In genomic region chr12:108686753-108687152, GRCh38 we compare ENCODE assay signal across 15 cellular contexts. TPM values are rescaled to one million over a fixed set of nuclear protein-coding genes. Genes with fewer than 3 reads are reported as not detected.
DNase-seq lines count a peak whose midpoint lies in the region; ATAC-seq and TF ChIP-seq lines count a peak whose summit lies in the region.
"Had no signal": no experiment of that assay in that cellular context is flagged by ENCODE, and none has a peak within 500 bp of the region (broad histone marks: within the 10 kb centered on the region; RNA-seq: fewer than 3 reads in every experiment).

No MANE protein-coding gene starts in this region.

- H3K18ac ChIP-seq in neuronal stem cell (ENCODE audit: low read length), result no peak overlapping the region

- no peak overlapping the region for H3K23ac ChIP-seq in neuronal stem cell (ENCODE audit: low read depth, low read length, poor library complexity)

- peaks cover 6 to 78% (median 48%) of the 10 kb centered on the region in 11 experiments; a peak in 19 of 22 replicates for H4K20me1 ChIP-seq in BLaER1 treated with 17β-estradiol and CSF1 and Interleukin-3, amounts not matched to agents 10 nM and 100 nM

- no peaks in the 10 kb centered on the region for H3K9me3 ChIP-seq in BLaER1 treated with 17β-estradiol and CSF1 and Interleukin-3, amounts not matched to agents 10 nM and 100 nM (replicated peaks in 1 of 11)
- H3K9me3 ChIP-seq in Peyer's patch (no peaks in the 10 kb centered on the region), heart left ventricle (no peaks in the 10 kb centered on the region), psoas muscle (no peaks in the 10 kb centered on the region), neuronal stem cell (replicated peaks in 1 of 2; ENCODE audit: control insufficient read depth in 2 of 2, insufficient read depth in 1 of 2, low read depth in 1 of 2, low read length in 2 of 2) (peaks cover 0 to 2% of the 10 kb centered on the region in 2 donors)
- H3K9me3 ChIP-seq: BE2C had no signal

- no peak overlapping the region for H2BK120ac ChIP-seq in neuronal stem cell (ENCODE audit: low read depth, low read length)

- H2AFZ ChIP-seq in neuronal stem cell (ENCODE audit: low read length), result no peak overlapping the region

- H3K27ac ChIP-seq in BLaER1 treated with 17β-estradiol and CSF1 and Interleukin-3, amounts not matched to agents 10 nM and 100 nM, result peak overlapping the region in 5 of 11 experiments; percentile 7 to 48 (median 38); a peak in 5 of 22 replicates
- H3K27ac ChIP-seq in Peyer's patch (peak overlapping the region; percentile 1 to 63 (median 30)), heart left ventricle (peak overlapping the region; percentile 26 to 95 (median 67)), psoas muscle (peak overlapping the region; percentile 95), neuronal stem cell (replicated peaks; ENCODE audit: low read length) (no peak overlapping the region)

- 29 to 41% (median 36%) methylated on average over 6 of the region's 6 CpGs for WGBS in heart left ventricle, 4 donors
- WGBS in psoas muscle, 3 donors, result 19 to 30% (median 21%) methylated on average over 6 of the region's 6 CpGs
- WGBS in neuronal stem cell (ENCODE audit: extremely low coverage in 2 of 2, insufficient read length in 2 of 2, insufficient replicate concordance in 1 of 2), 2 donors, result no CpG with 5 or more reads among the region's 6 CpGs

- DNase-seq in Peyer's patch, result no peak
- peak in 4 of 5 donors; percentile 36 to 73 (median 48) for DNase-seq in heart left ventricle
- peak; percentile 46 to 80 for DNase-seq in psoas muscle
- no peak for DNase-seq in neuronal stem cell (ENCODE audit: low spot score)
- DNase-seq in NCI-H526 (lab: John Stamatoyannopoulos, UW), result no peak
- DNase-seq in effector CD4-positive, alpha-beta T cell, result no peak
- DNase-seq: activated CD4-positive, alpha-beta T cell treated with anti-CD3 and anti-CD28 coated beads for 1 hour; activated gamma-delta T cell; BE2C; foreskin melanocyte; NCI-H1105 treated with DMSO at 0.1 percent for 48 hours; NCI-H524 treated with DMSO at 0.1 percent for 48 hours had no signal

- H4K8ac ChIP-seq in neuronal stem cell (ENCODE audit: low read depth, low read length), result no peak overlapping the region

- ATAC-seq in heart left ventricle (peak; percentile 31 to 58 (median 47)), psoas muscle (peak; percentile 40 to 66 (median 54)), HG03097 (IDR thresholded peaks at IDR 0.05; ENCODE audit: low FRiP score, unreplicated experiment) (no peak)

- H4K91ac ChIP-seq in neuronal stem cell (ENCODE audit: low read depth, low read length, poor library complexity), result no peak overlapping the region

- no peak overlapping the region for H3K4ac ChIP-seq in neuronal stem cell (ENCODE audit: low read length)

- peaks cover 0 to 30% (median 0%) of the 10 kb centered on the region in 11 experiments; a peak in 7 of 22 replicates for H3K36me3 ChIP-seq in BLaER1 treated with 17β-estradiol and CSF1 and Interleukin-3, amounts not matched to agents 10 nM and 100 nM
- no peaks in the 10 kb centered on the region for H3K36me3 ChIP-seq in Peyer's patch
- peaks cover 0 to 6% (median 0%) of the 10 kb centered on the region in 9 donors for H3K36me3 ChIP-seq in heart left ventricle
- no peaks in the 10 kb centered on the region for H3K36me3 ChIP-seq in psoas muscle (ENCODE audit: insufficient read depth in 1 of 2, low read depth in 1 of 2)
- H3K36me3 ChIP-seq in neuronal stem cell (replicated peaks in 1 of 2; ENCODE audit: control insufficient read depth in 2 of 2, insufficient read depth in 2 of 2, low read length in 2 of 2), result peaks cover 0 to 20% of the 10 kb centered on the region in 2 donors
- H3K36me3 ChIP-seq: BE2C had no signal

- no peaks in the 10 kb centered on the region for H3K27me3 ChIP-seq in BLaER1 treated with 17β-estradiol and CSF1 and Interleukin-3, amounts not matched to agents 10 nM and 100 nM
- no peaks in the 10 kb centered on the region for H3K27me3 ChIP-seq in Peyer's patch
- H3K27me3 ChIP-seq in heart left ventricle, result no peaks in the 10 kb centered on the region
- H3K27me3 ChIP-seq in psoas muscle (ENCODE audit: insufficient read depth in 3 of 3, low read length in 2 of 3), result no peaks in the 10 kb centered on the region
- no peaks in the 10 kb centered on the region for H3K27me3 ChIP-seq in neuronal stem cell (ENCODE audit: control insufficient read depth in 3 of 3, insufficient read depth in 3 of 3, low read depth in 1 of 3, low read length in 3 of 3)
- H3K27me3 ChIP-seq: BE2C had no signal

- intact Hi-C loops in heart left ventricle (cut with DNase I) (loop anchor here in 4 of 10 donors (5.0 kb wide), 3 partner anchors 46 to 116 kb away; partner anchors contain the start of gene CORO1C (in 1 of the 4)), psoas muscle (cut with DNase I) (no loop called here)

- no peaks in the 10 kb centered on the region for H3K79me1 ChIP-seq in neuronal stem cell (ENCODE audit: low read depth, low read length)

- no peak overlapping the region for H2AK5ac ChIP-seq in neuronal stem cell (ENCODE audit: low read depth, low read length)

- H3K4me1 ChIP-seq in BLaER1 treated with 17β-estradiol and CSF1 and Interleukin-3, amounts not matched to agents 10 nM and 100 nM, result peaks cover 56 to 87% (median 63%) of the 10 kb centered on the region in 10 experiments
- H3K4me1 ChIP-seq in Peyer's patch, result peaks cover 2 to 35% (median 6%) of the 10 kb centered on the region in 4 donors
- H3K4me1 ChIP-seq in heart left ventricle, result peaks cover 12 to 83% (median 63%) of the 10 kb centered on the region in 12 donors
- peaks cover 80% of the 10 kb centered on the region for H3K4me1 ChIP-seq in psoas muscle
- H3K4me1 ChIP-seq in neuronal stem cell (ENCODE audit: control insufficient read depth in 2 of 2, insufficient read depth in 1 of 2, low read depth in 1 of 2, low read length in 2 of 2), result peaks cover 12 to 44% of the 10 kb centered on the region in 2 donors

- TF ChIP-seq CTCF in Peyer's patch (IDR thresholded peaks at IDR 0.05) (no peak), heart left ventricle (IDR thresholded peaks at IDR 0.05) (no peak), psoas muscle (IDR thresholded peaks at IDR 0.05) (no peak)

- H3K9ac ChIP-seq in BLaER1 treated with 17β-estradiol and CSF1 and Interleukin-3, amounts not matched to agents 10 nM and 100 nM, result peak overlapping the region in 2 of 11 experiments; percentile 39; a peak in 2 of 22 replicates
- H3K9ac ChIP-seq in neuronal stem cell (ENCODE audit: low read depth, low read length, poor library complexity), result no peak overlapping the region

- no peak overlapping the region for H2BK15ac ChIP-seq in neuronal stem cell (ENCODE audit: low read length)

- no peak overlapping the region for H2BK5ac ChIP-seq in neuronal stem cell (ENCODE audit: low read length)

- H3K14ac ChIP-seq in neuronal stem cell (ENCODE audit: low read length), result no peak overlapping the region

- TF ChIP-seq POLR2A in Peyer's patch (IDR thresholded peaks at IDR 0.05), result no peak
- no peak for TF ChIP-seq POLR2A in heart left ventricle (IDR thresholded peaks at IDR 0.05)

- peak overlapping the region; percentile 5 to 81 (median 42); a peak in 19 of 22 replicates for H3K4me2 ChIP-seq in BLaER1 treated with 17β-estradiol and CSF1 and Interleukin-3, amounts not matched to agents 10 nM and 100 nM
- H3K4me2 ChIP-seq in neuronal stem cell (ENCODE audit: insufficient read depth, low read length, poor library complexity, severe bottlenecking), result no peak overlapping the region

- no peak overlapping the region for H3K4me3 ChIP-seq in BLaER1 treated with 17β-estradiol and CSF1 and Interleukin-3, amounts not matched to agents 10 nM and 100 nM
- no peak overlapping the region for H3K4me3 ChIP-seq in Peyer's patch
- no peak overlapping the region for H3K4me3 ChIP-seq in heart left ventricle
- peak overlapping the region; percentile 3 for H3K4me3 ChIP-seq in psoas muscle
- no peak overlapping the region for H3K4me3 ChIP-seq in neuronal stem cell (ENCODE audit: low read length in 2 of 2)
- H3K4me3 ChIP-seq: SK-N-MC had no signal

- H2BK12ac ChIP-seq in neuronal stem cell (ENCODE audit: low read length), result no peak overlapping the region

RNA-seq across cellular contexts. Expression of gene CORO1C, which starts 44.6 kb away (rescaled TPM):
- total RNA-seq in Peyer's patch (100 to 1,000 TPM in 1 of 4 donors, 10 to 100 TPM in 3; 76.3 to 144 (median 87.4) TPM), heart left ventricle (100 to 1,000 TPM in 1 of 9 donors, 10 to 100 TPM in 8; 48.3 to 119 (median 68.5) TPM), psoas muscle (10 to 100 TPM; 32.4 to 67.1 (median 59.2) TPM)
- polyA plus RNA-seq in heart left ventricle (10 to 100 TPM; 18.3 to 55.2 TPM), psoas muscle (10 to 100 TPM; 16.9 to 40.5 (median 19.4) TPM)
- 120 TPM for polyA plus RNA-seq in neuronal stem cell (2013, experiment 1 of 2)
- polyA plus RNA-seq in neuronal stem cell (2013, experiment 2 of 2), result 118 TPM

RNA-seq across cellular contexts. Expression of gene SELPLG, which starts 53.1 kb away (rescaled TPM):
- total RNA-seq in Peyer's patch (1 to 10 TPM; 2.4 to 9.4 (median 5.9) TPM), heart left ventricle (10 to 100 TPM in 2 of 9 donors, 1 to 10 TPM in 7; 1.1 to 26.7 (median 4.0) TPM), psoas muscle (1 to 10 TPM; 1.5 to 2.3 (median 1.8) TPM)
- polyA plus RNA-seq in heart left ventricle (1 to 10 TPM; 1.0 to 4.5 TPM), psoas muscle (1 to 10 TPM in 2 of 3 donors, under 1 TPM in 1; 0.62 to 3.8 (median 1.2) TPM)
- polyA plus RNA-seq in neuronal stem cell (2013, experiment 1 of 2), result 0.11 TPM
- polyA plus RNA-seq in neuronal stem cell (2013, experiment 2 of 2), result 0.15 TPM

Comparison
In these comparisons a context has a peak if more than half of its experiments do, and no peak if none do; other contexts are left out.
1. DNase-seq: peak in heart left ventricle (4 of 5) and psoas muscle (2 of 2); none in Peyer's patch (0 of 3), neuronal stem cell (single experiment), NCI-H526 (0 of 2) and effector CD4-positive, alpha-beta T cell (single experiment).